Comparison of ENCODE assay signal across 15 cellular contexts in genomic region chr5:14081791-14082190, GRCh38.
"Had no signal": no experiment of that assay in that cellular context is flagged by ENCODE, and none has a peak within 500 bp of the region (broad histone marks: within the 10 kb centered on the region; RNA-seq: fewer than 3 reads in every experiment).

No MANE protein-coding gene starts in this region.

- ATAC-seq: activated T-cell treated with anti-CD3 and anti-CD28 coated beads, Interleukin-2, amount 50 U/mL, for 72 hours; natural killer cell; psoas muscle had no signal

- H3K4me3 Mint-ChIP-seq: activated CD4-positive, alpha-beta memory T cell treated with anti-CD3 and anti-CD28 coated beads, Interleukin-2, amount 10 ng/mL, durations not matched to agents 7 days and 5 days; activated naive CD8-positive, alpha-beta T cell treated with anti-CD3 and anti-CD28 coated beads for 36 hours; activated T-cell treated with anti-CD3 and anti-CD28 coated beads, Interleukin-2, amount 50 U/mL, for 72 hours; natural killer cell had no signal

- H3K9me3 Mint-ChIP-seq: activated naive CD8-positive, alpha-beta T cell treated with anti-CD3 and anti-CD28 coated beads for 36 hours; activated T-cell treated with anti-CD3 and anti-CD28 coated beads, Interleukin-2, amount 50 U/mL, for 72 hours; natural killer cell had no signal

- H3K27ac Mint-ChIP-seq: activated CD4-positive, alpha-beta memory T cell treated with anti-CD3 and anti-CD28 coated beads, Interleukin-2, amount 10 ng/mL, durations not matched to agents 7 days and 5 days; activated naive CD8-positive, alpha-beta T cell treated with anti-CD3 and anti-CD28 coated beads for 36 hours; activated T-cell treated with anti-CD3 and anti-CD28 coated beads, Interleukin-2, amount 50 U/mL, for 72 hours; natural killer cell had no signal

- H3K4me1 ChIP-seq: psoas muscle, sigmoid colon, suprapubic skin, upper lobe of left lung had no signal

- H3K4me3 ChIP-seq: psoas muscle, sigmoid colon, suprapubic skin, upper lobe of left lung had no signal

- H3K27me3 ChIP-seq: sigmoid colon, suprapubic skin, upper lobe of left lung had no signal

- H3K4me1 Mint-ChIP-seq: activated CD4-positive, alpha-beta memory T cell treated with anti-CD3 and anti-CD28 coated beads, Interleukin-2, amount 10 ng/mL, durations not matched to agents 7 days and 5 days; activated naive CD8-positive, alpha-beta T cell treated with anti-CD3 and anti-CD28 coated beads for 36 hours; natural killer cell had no signal

- H3K36me3 Mint-ChIP-seq: activated naive CD8-positive, alpha-beta T cell treated with anti-CD3 and anti-CD28 coated beads for 36 hours; natural killer cell had no signal

- H3K36me3 ChIP-seq: sigmoid colon, suprapubic skin, upper lobe of left lung had no signal

- H3K27ac ChIP-seq: psoas muscle, sigmoid colon, suprapubic skin, upper lobe of left lung had no signal

- DNase-seq: activated CD4-positive, alpha-beta memory T cell treated with anti-CD3 and anti-CD28 coated beads, Interleukin-2, amount 10 ng/mL, durations not matched to agents 7 days and 5 days; activated CD4-positive, CD25-positive, alpha-beta regulatory T cell treated with anti-CD3 and anti-CD28 coated beads, Interleukin-2, amount 50 U/mL, for 72 hours; activated CD8-positive, alpha-beta memory T cell treated with anti-CD3 and anti-CD28 coated beads, Interleukin-2, amount 50 U/mL, for 4 hours; activated gamma-delta T cell treated with Interleukin-2 at 50 U/mL for 16 hours; activated naive CD8-positive, alpha-beta T cell treated with anti-CD3 and anti-CD28 coated beads for 36 hours; activated T-cell treated with anti-CD3 and anti-CD28 coated beads, Interleukin-2, amount 50 U/mL, for 72 hours; foreskin fibroblast; natural killer cell; occipital lobe; psoas muscle; sigmoid colon; stimulated activated CD4-positive, alpha-beta T cell treated with anti-CD3 and anti-CD28 coated beads, Interleukin-12 subunit alpha, Interleukin-12 subunit beta, amount 100 ng/mL, for 4 hours; stimulated activated naive CD4-positive, alpha-beta T cell treated with Interleukin-2 at 50 U/mL for 16 hours; upper lobe of left lung had no signal

- H3K9me3 ChIP-seq: psoas muscle, sigmoid colon, suprapubic skin, upper lobe of left lung had no signal
